In the genomic region with DNA sequence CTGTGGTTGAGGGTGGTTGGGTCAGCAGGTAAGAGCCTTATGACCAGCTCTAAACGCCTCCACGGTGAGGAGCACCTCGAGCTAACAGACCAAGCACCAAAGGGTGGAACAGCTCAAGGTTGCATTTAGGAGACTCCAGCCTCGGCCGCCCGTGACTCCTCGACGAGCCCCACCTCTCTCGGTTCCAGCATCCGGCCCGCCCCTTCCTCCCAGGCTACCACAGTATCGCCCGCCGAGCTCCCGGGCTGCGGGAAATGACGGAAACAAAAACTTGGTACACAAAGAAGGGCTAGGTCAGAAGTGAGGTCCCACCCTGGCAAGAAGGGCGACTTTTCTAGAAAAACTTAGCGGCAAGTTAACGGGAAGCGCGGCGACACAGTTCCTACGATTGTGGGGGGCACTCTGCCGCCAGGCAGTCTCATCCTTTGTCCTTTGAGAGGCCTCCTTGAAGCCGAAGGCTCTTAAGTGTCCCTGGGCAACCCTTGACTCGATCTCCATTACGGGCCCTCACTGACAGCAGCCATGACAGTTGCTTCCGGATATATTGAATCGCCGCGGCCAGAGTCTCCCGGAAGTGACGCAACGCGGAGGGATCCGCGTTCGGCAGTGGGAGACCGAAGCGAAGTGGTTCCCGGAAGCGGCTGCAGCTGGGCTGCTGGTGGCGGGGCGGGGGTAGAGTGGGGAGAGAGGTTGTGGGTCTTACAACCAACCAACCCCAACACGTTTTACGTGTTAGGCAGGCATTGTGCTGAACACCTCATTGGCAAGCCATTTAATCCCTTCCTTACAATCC, we compare ENCODE assay signal across 1 cellular context.
A peak's percentile ranks its signal among the peaks of the same experiment; 100 is the strongest.
TF ChIP-seq lines count a peak whose summit lies in the region.

No MANE protein-coding gene starts in this region.

TF ChIP-seq in K562, 482 proteins besides CTCF, POLR2A, EP300 and RAD21 (continued from another document and continues in another):
- TF ChIP-seq RNF219 (CRISPR knock-in tag; IDR thresholded peaks at IDR 0.05), result no peak
- TF ChIP-seq TFAP4 (CRISPR knock-in tag; IDR thresholded peaks at IDR 0.05; ENCODE audit: borderline replicate concordance), result peak; percentile 94
- no peak for TF ChIP-seq ZNF143 (CRISPR knock-in tag; IDR thresholded peaks at IDR 0.05)
- peak; percentile 43; the same call in 1 of the 2 replicates for TF ChIP-seq FOXK1 (CRISPR knock-in tag; IDR thresholded peaks at IDR 0.05; ENCODE audit: borderline replicate concordance)
- TF ChIP-seq LEF1 (IDR thresholded peaks at IDR 0.05), result 0 out of 2 replicates have a peak, but pooled peaks have one; percentile 12
- TF ChIP-seq, protein P1, sequence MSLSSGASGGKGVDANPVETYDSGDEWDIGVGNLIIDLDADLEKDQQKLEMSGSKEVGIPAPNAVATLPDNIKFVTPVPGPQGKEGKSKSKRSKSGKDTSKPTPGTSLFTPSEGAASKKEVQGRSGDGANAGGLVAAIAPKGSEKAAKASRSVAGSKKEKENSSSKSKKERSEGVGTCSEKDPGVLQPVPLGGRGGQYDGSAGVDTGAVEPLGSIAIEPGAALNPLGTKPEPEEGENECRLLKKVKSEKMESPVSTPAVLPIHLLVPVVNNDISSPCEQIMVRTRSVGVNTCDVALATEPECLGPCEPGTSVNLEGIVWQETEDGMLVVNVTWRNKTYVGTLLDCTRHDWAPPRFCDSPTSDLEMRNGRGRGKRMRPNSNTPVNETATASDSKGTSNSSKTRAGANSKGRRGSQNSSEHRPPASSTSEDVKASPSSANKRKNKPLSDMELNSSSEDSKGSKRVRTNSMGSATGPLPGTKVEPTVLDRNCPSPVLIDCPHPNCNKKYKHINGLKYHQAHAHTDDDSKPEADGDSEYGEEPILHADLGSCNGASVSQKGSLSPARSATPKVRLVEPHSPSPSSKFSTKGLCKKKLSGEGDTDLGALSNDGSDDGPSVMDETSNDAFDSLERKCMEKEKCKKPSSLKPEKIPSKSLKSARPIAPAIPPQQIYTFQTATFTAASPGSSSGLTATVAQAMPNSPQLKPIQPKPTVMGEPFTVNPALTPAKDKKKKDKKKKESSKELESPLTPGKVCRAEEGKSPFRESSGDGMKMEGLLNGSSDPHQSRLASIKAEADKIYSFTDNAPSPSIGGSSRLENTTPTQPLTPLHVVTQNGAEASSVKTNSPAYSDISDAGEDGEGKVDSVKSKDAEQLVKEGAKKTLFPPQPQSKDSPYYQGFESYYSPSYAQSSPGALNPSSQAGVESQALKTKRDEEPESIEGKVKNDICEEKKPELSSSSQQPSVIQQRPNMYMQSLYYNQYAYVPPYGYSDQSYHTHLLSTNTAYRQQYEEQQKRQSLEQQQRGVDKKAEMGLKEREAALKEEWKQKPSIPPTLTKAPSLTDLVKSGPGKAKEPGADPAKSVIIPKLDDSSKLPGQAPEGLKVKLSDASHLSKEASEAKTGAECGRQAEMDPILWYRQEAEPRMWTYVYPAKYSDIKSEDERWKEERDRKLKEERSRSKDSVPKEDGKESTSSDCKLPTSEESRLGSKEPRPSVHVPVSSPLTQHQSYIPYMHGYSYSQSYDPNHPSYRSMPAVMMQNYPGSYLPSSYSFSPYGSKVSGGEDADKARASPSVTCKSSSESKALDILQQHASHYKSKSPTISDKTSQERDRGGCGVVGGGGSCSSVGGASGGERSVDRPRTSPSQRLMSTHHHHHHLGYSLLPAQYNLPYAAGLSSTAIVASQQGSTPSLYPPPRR (CRISPR knock-in tag; IDR thresholded peaks at IDR 0.05; ENCODE audit: borderline replicate concordance), result no peak
- no peak for TF ChIP-seq GTF2B (IDR thresholded peaks at IDR 0.05; ENCODE audit: extremely low read depth, insufficient read length)
- TF ChIP-seq CREM (IDR thresholded peaks at IDR 0.05; ENCODE audit: low read depth), result peak; percentile 96
- peak in 1 of 2 experiments; percentile 58; a peak in 1 of 4 replicates for TF ChIP-seq ZNF639 (CRISPR knock-in tag; conservative IDR thresholded peaks at IDR 0.05 in 1 of 2, IDR thresholded peaks at IDR 0.05 in 1 of 2)
- TF ChIP-seq GABPA (tag; conservative IDR thresholded peaks at IDR 0.05; ENCODE audit: low read depth), result peak; percentile 97
- TF ChIP-seq, protein P2, sequence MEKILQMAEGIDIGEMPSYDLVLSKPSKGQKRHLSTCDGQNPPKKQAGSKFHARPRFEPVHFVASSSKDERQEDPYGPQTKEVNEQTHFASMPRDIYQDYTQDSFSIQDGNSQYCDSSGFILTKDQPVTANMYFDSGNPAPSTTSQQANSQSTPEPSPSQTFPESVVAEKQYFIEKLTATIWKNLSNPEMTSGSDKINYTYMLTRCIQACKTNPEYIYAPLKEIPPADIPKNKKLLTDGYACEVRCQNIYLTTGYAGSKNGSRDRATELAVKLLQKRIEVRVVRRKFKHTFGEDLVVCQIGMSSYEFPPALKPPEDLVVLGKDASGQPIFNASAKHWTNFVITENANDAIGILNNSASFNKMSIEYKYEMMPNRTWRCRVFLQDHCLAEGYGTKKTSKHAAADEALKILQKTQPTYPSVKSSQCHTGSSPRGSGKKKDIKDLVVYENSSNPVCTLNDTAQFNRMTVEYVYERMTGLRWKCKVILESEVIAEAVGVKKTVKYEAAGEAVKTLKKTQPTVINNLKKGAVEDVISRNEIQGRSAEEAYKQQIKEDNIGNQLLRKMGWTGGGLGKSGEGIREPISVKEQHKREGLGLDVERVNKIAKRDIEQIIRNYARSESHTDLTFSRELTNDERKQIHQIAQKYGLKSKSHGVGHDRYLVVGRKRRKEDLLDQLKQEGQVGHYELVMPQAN (IDR thresholded peaks at IDR 0.05; ENCODE audit: borderline replicate concordance), result peak; percentile 60; the same call in 1 of the 2 replicates
- TF ChIP-seq ZKSCAN3 (CRISPR knock-in tag; IDR thresholded peaks at IDR 0.05), result no peak
- TF ChIP-seq ZNF785 (CRISPR knock-in tag; IDR thresholded peaks at IDR 0.05), result no peak
- 0 out of 2 replicates have a peak, but pooled peaks have one; percentile 57 for TF ChIP-seq SMAD4 (CRISPR knock-in tag; conservative IDR thresholded peaks at IDR 0.05)
- TF ChIP-seq ZNF551 (CRISPR knock-in tag; IDR thresholded peaks at IDR 0.05), result no peak
- TF ChIP-seq HMBOX1 (IDR thresholded peaks at IDR 0.05), result peak; percentile 65
- no peak for TF ChIP-seq IRF1 (CRISPR knock-in tag; IDR thresholded peaks at IDR 0.05; ENCODE audit: borderline replicate concordance)
- TF ChIP-seq COPS2 (conservative IDR thresholded peaks at IDR 0.05), result no peak
- TF ChIP-seq ZNF280A (IDR thresholded peaks at IDR 0.05; ENCODE audit: low read depth, partially characterized antibody), result no peak
- no peak for TF ChIP-seq SMARCA4 (IDR thresholded peaks at IDR 0.05)
- TF ChIP-seq UBTF (IDR thresholded peaks at IDR 0.05; ENCODE audit: borderline replicate concordance in 1 of 2, low read depth in 2 of 2, low read length in 2 of 2), result 0 out of 4 replicates have a peak, but pooled peaks of 1 of the 2 experiments have one; percentile 78
- peak; percentile 98 for TF ChIP-seq ELF1 (tag; IDR thresholded peaks at IDR 0.05)
- TF ChIP-seq BACH1 (tag; IDR thresholded peaks at IDR 0.05), result peak; percentile 67; the same call in 1 of the 2 replicates
- TF ChIP-seq ELF2 (CRISPR knock-in tag; IDR thresholded peaks at IDR 0.05), result peak; percentile 93
- no peak for TF ChIP-seq SNRNP70 (optimal IDR thresholded peaks at IDR 0.05; ENCODE audit: low read depth, low read length)
- peak; percentile 42; the same call in 1 of the 2 replicates for TF ChIP-seq TOE1 (IDR thresholded peaks at IDR 0.05; ENCODE audit: borderline replicate concordance)
- TF ChIP-seq TOE1 (CRISPR knock-in tag; IDR thresholded peaks at IDR 0.05; ENCODE audit: borderline replicate concordance, low read depth), result no peak
- TF ChIP-seq SMARCC2 (IDR thresholded peaks at IDR 0.05; ENCODE audit: low read depth), result no peak
- no peak for TF ChIP-seq GTF2A2 (tag; IDR thresholded peaks at IDR 0.05)
- no peak for TF ChIP-seq ID3 (CRISPR knock-in tag; IDR thresholded peaks at IDR 0.05)
- no peak; the same call in 1 of the 2 replicates for TF ChIP-seq ID3 (tag; IDR thresholded peaks at IDR 0.05)
- TF ChIP-seq MEF2D (tag; conservative IDR thresholded peaks at IDR 0.05; ENCODE audit: low read depth), result no peak
- TF ChIP-seq SMARCA5 (IDR thresholded peaks at IDR 0.05), result no peak
- TF ChIP-seq ZSCAN32 (CRISPR knock-in tag; IDR thresholded peaks at IDR 0.05), result no peak
- TF ChIP-seq GATAD2A (IDR thresholded peaks at IDR 0.05), result no peak
- TF ChIP-seq CHD4 (IDR thresholded peaks at IDR 0.05; ENCODE audit: insufficient read depth, insufficient replicate concordance, low read depth, low read length, poor library complexity, severe bottlenecking), result no peak
- no peak for TF ChIP-seq NFYB (IDR thresholded peaks at IDR 0.05; ENCODE audit: extremely low read depth, insufficient read length)
